In genomic region chr10:53402594-53402993, GRCh38 we compare ENCODE assay signal across 8 cellular contexts.
"Had no signal": no experiment of that assay in that cellular context is flagged by ENCODE, and none has a peak within 500 bp of the region (broad histone marks: within the 10 kb centered on the region; RNA-seq: fewer than 3 reads in every experiment).

No MANE protein-coding gene starts in this region.

- H3K27ac ChIP-seq: GM23248 had no signal

- H3K4me3 ChIP-seq: GM23248 had no signal

- H3K9ac ChIP-seq: GM23248 had no signal

- H3K27me3 Mint-ChIP-seq: IgD-negative memory B cell had no signal

- H3K4me3 Mint-ChIP-seq: H9, IgD-negative memory B cell had no signal

- H2AFZ ChIP-seq: GM23248 had no signal

- DNase-seq: GM23248, GOT3, H9, HCEC 1CT, KBM-7 had no signal

- FAIRE-seq: H54, HTR-8/SVneo had no signal

- H3K27ac Mint-ChIP-seq: H9, IgD-negative memory B cell had no signal

- H3K36me3 Mint-ChIP-seq: IgD-negative memory B cell had no signal
